ENCODE assay signal across 1 cellular context in genomic region chr2:120398961-120399888, GRCh38.
TF ChIP-seq lines count a peak whose summit lies in the region.

No MANE protein-coding gene starts in this region.

TF ChIP-seq in HepG2, 621 proteins besides CTCF, POLR2A, EP300 and RAD21 (continued from another document and continues in another):
- TF ChIP-seq MIER2 (CRISPR knock-in tag; IDR thresholded peaks at IDR 0.05) (peak; percentile 74; the same call in 1 of the 2 replicates), SIX4 (CRISPR knock-in tag; IDR thresholded peaks at IDR 0.05) (no peak), GTF2F1 (IDR thresholded peaks at IDR 0.05; ENCODE audit: low read length) (0 out of 2 replicates have a peak, but pooled peaks have one; percentile 21), HCFC1 (IDR thresholded peaks at IDR 0.05; ENCODE audit: low read depth, low read length) (no peak), HNRNPUL1 (IDR thresholded peaks at IDR 0.05; ENCODE audit: low read depth, low read length) (no peak), XRCC5 (optimal IDR thresholded peaks at IDR 0.05; ENCODE audit: low read length) (peak; percentile 58), HMG20B (CRISPR knock-in tag; conservative IDR thresholded peaks at IDR 0.05) (peak; percentile 72; the same call in 1 of the 2 replicates), TCF12 (IDR thresholded peaks at IDR 0.05) (no peak), TCF12 (CRISPR knock-in tag; IDR thresholded peaks at IDR 0.05) (no peak), KMT2A (CRISPR knock-in tag; IDR thresholded peaks at IDR 0.05) (no peak), ADNP (CRISPR knock-in tag; IDR thresholded peaks at IDR 0.05) (no peak), ZNF44 (CRISPR knock-in tag; IDR thresholded peaks at IDR 0.05) (0 out of 2 replicates have a peak, but pooled peaks have one; percentile 32), PCBP1 (IDR thresholded peaks at IDR 0.05; ENCODE audit: borderline replicate concordance, low read depth, low read length) (0 out of 2 replicates have a peak, but pooled peaks have one; percentile 21), ZNF577 (CRISPR knock-in tag; IDR thresholded peaks at IDR 0.05; ENCODE audit: borderline replicate concordance, low read depth) (no peak), ZNF264 (CRISPR knock-in tag; IDR thresholded peaks at IDR 0.05) (peak; percentile 29; the same call in 1 of the 2 replicates), PRMT3 (CRISPR knock-in tag; IDR thresholded peaks at IDR 0.05; ENCODE audit: borderline replicate concordance, low read depth) (peak; percentile 81; the same call in 1 of the 2 replicates), ZNF547 (CRISPR knock-in tag; IDR thresholded peaks at IDR 0.05) (no peak), SOX6 (IDR thresholded peaks at IDR 0.05) (no peak), SOX6 (CRISPR knock-in tag; IDR thresholded peaks at IDR 0.05) (peak; percentile 99), ZNF383 (CRISPR knock-in tag; IDR thresholded peaks at IDR 0.05; ENCODE audit: borderline replicate concordance) (no peak), THAP8 (CRISPR knock-in tag; IDR thresholded peaks at IDR 0.05; ENCODE audit: borderline replicate concordance) (no peak), ZNF34 (CRISPR knock-in tag; IDR thresholded peaks at IDR 0.05; ENCODE audit: borderline replicate concordance) (no peak), ZNF3 (CRISPR knock-in tag; IDR thresholded peaks at IDR 0.05) (0 out of 2 replicates have a peak, but pooled peaks have one; percentile 20), SMAD9 (CRISPR knock-in tag; IDR thresholded peaks at IDR 0.05) (no peak), ISL2 (CRISPR knock-in tag; IDR thresholded peaks at IDR 0.05) (peak; percentile 76; the same call in 1 of the 2 replicates), NFIC (IDR thresholded peaks at IDR 0.05; ENCODE audit: low read length) (peak; percentile 59; the same call in 1 of the 2 replicates), ZBTB4 (CRISPR knock-in tag; IDR thresholded peaks at IDR 0.05; ENCODE audit: borderline replicate concordance) (no peak), ZNF354B (CRISPR knock-in tag; IDR thresholded peaks at IDR 0.05) (no peak), ZNF343 (CRISPR knock-in tag; IDR thresholded peaks at IDR 0.05) (no peak), ZNF12 (CRISPR knock-in tag; IDR thresholded peaks at IDR 0.05) (no peak; the same call in 1 of the 2 replicates), ZNF569 (CRISPR knock-in tag; IDR thresholded peaks at IDR 0.05; ENCODE audit: borderline replicate concordance) (no peak), GATAD1 (CRISPR knock-in tag; IDR thresholded peaks at IDR 0.05) (peak; percentile 57; the same call in 1 of the 2 replicates), SNAI1 (CRISPR knock-in tag; IDR thresholded peaks at IDR 0.05; ENCODE audit: borderline replicate concordance) (no peak), SKI (IDR thresholded peaks at IDR 0.05; ENCODE audit: partially characterized antibody) (peak; percentile 19), ZNF329 (CRISPR knock-in tag; IDR thresholded peaks at IDR 0.05; ENCODE audit: low read depth) (no peak), ZNF337 (CRISPR knock-in tag; IDR thresholded peaks at IDR 0.05; ENCODE audit: borderline replicate concordance, low read depth) (no peak), CREB3 (CRISPR knock-in tag; IDR thresholded peaks at IDR 0.05) (no peak), ZNF30 (CRISPR knock-in tag; IDR thresholded peaks at IDR 0.05) (no peak), PPARG (CRISPR knock-in tag; conservative IDR thresholded peaks at IDR 0.05) (peak; percentile 66; the same call in 1 of the 2 replicates), MXD1 (CRISPR knock-in tag; IDR thresholded peaks at IDR 0.05) (no peak), CBFB (CRISPR knock-in tag; IDR thresholded peaks at IDR 0.05) (no peak), RBFOX2 (IDR thresholded peaks at IDR 0.05; ENCODE audit: low read depth, low read length) (no peak), ZFP1 (CRISPR knock-in tag; IDR thresholded peaks at IDR 0.05) (peak; percentile 98)
- TF ChIP-seq, protein P1, sequence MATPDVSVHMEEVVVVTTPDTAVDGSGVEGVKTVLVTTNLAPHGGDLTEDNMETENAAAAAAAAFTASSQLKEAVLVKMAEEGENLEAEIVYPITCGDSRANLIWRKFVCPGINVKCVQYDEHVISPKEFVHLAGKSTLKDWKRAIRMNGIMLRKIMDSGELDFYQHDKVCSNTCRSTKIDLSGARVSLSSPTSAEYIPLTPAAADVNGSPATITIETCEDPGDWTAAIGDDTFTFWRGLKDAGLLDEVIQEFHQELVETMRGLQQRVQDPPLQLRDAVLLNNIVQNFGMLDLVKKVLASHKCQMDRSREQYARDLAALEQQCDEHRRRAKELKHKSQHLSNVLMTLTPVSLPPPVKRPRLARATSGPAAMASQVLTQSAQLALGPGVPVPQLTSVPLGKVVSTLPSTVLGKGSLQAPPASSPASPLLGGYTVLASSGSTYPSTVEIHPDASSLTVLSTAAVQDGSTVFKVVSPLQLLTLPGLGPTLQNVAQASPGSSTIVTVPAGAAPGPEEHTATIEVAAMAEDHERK (CRISPR knock-in tag; IDR thresholded peaks at IDR 0.05; ENCODE audit: low read depth) = no peak
- TF ChIP-seq, protein P2, sequence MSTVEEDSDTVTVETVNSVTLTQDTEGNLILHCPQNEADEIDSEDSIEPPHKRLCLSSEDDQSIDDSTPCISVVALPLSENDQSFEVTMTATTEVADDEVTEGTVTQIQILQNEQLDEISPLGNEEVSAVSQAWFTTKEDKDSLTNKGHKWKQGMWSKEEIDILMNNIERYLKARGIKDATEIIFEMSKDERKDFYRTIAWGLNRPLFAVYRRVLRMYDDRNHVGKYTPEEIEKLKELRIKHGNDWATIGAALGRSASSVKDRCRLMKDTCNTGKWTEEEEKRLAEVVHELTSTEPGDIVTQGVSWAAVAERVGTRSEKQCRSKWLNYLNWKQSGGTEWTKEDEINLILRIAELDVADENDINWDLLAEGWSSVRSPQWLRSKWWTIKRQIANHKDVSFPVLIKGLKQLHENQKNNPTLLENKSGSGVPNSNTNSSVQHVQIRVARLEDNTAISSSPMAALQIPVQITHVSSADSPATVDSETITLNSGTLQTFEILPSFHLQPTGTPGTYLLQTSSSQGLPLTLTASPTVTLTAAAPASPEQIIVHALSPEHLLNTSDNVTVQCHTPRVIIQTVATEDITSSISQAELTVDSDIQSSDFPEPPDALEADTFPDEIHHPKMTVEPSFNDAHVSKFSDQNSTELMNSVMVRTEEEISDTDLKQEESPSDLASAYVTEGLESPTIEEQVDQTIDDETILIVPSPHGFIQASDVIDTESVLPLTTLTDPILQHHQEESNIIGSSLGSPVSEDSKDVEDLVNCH (CRISPR knock-in tag; IDR thresholded peaks at IDR 0.05) = 0 out of 2 replicates have a peak, but pooled peaks have one; percentile 48
- TF ChIP-seq, protein P3, sequence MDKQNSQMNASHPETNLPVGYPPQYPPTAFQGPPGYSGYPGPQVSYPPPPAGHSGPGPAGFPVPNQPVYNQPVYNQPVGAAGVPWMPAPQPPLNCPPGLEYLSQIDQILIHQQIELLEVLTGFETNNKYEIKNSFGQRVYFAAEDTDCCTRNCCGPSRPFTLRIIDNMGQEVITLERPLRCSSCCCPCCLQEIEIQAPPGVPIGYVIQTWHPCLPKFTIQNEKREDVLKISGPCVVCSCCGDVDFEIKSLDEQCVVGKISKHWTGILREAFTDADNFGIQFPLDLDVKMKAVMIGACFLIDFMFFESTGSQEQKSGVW (CRISPR knock-in tag; IDR thresholded peaks at IDR 0.05; ENCODE audit: borderline replicate concordance) = no peak
- TF ChIP-seq, protein P4, sequence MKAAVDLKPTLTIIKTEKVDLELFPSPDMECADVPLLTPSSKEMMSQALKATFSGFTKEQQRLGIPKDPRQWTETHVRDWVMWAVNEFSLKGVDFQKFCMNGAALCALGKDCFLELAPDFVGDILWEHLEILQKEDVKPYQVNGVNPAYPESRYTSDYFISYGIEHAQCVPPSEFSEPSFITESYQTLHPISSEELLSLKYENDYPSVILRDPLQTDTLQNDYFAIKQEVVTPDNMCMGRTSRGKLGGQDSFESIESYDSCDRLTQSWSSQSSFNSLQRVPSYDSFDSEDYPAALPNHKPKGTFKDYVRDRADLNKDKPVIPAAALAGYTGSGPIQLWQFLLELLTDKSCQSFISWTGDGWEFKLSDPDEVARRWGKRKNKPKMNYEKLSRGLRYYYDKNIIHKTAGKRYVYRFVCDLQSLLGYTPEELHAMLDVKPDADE (CRISPR knock-in tag; IDR thresholded peaks at IDR 0.05) = 0 out of 2 replicates have a peak, but pooled peaks have one; percentile 62
- TF ChIP-seq, protein P5, sequence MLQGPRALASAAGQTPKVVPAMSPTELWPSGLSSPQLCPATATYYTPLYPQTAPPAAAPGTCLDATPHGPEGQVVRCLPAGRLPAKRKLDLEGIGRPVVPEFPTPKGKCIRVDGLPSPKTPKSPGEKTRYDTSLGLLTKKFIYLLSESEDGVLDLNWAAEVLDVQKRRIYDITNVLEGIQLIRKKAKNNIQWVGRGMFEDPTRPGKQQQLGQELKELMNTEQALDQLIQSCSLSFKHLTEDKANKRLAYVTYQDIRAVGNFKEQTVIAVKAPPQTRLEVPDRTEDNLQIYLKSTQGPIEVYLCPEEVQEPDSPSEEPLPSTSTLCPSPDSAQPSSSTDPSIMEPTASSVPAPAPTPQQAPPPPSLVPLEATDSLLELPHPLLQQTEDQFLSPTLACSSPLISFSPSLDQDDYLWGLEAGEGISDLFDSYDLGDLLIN (CRISPR knock-in tag; IDR thresholded peaks at IDR 0.05; ENCODE audit: borderline replicate concordance) = no peak
- TF ChIP-seq, protein P6, sequence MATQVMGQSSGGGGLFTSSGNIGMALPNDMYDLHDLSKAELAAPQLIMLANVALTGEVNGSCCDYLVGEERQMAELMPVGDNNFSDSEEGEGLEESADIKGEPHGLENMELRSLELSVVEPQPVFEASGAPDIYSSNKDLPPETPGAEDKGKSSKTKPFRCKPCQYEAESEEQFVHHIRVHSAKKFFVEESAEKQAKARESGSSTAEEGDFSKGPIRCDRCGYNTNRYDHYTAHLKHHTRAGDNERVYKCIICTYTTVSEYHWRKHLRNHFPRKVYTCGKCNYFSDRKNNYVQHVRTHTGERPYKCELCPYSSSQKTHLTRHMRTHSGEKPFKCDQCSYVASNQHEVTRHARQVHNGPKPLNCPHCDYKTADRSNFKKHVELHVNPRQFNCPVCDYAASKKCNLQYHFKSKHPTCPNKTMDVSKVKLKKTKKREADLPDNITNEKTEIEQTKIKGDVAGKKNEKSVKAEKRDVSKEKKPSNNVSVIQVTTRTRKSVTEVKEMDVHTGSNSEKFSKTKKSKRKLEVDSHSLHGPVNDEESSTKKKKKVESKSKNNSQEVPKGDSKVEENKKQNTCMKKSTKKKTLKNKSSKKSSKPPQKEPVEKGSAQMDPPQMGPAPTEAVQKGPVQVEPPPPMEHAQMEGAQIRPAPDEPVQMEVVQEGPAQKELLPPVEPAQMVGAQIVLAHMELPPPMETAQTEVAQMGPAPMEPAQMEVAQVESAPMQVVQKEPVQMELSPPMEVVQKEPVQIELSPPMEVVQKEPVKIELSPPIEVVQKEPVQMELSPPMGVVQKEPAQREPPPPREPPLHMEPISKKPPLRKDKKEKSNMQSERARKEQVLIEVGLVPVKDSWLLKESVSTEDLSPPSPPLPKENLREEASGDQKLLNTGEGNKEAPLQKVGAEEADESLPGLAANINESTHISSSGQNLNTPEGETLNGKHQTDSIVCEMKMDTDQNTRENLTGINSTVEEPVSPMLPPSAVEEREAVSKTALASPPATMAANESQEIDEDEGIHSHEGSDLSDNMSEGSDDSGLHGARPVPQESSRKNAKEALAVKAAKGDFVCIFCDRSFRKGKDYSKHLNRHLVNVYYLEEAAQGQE (IDR thresholded peaks at IDR 0.05; ENCODE audit: borderline replicate concordance in 1 of 2, low read depth in 1 of 2, low read length in 2 of 2) = peak in 1 of 2 experiments; percentile 57; a peak in 2 of 4 replicates
